ENCODE assay signal across 1 cellular context in genomic region chr5:133993563-133993962, GRCh38.
TF ChIP-seq lines count a peak whose summit lies in the region.

No MANE protein-coding gene starts in this region.

TF ChIP-seq in SK-N-SH, 30 proteins besides CTCF, POLR2A, EP300 and RAD21 (continued from another document):
- TF ChIP-seq ZBTB33 (IDR thresholded peaks at IDR 0.05; ENCODE audit: borderline replicate concordance, low read depth) (no peak), RXRA (IDR thresholded peaks at IDR 0.05; ENCODE audit: borderline replicate concordance, low read depth) (no peak), ELF1 (IDR thresholded peaks at IDR 0.05) (no peak), TEAD4 (IDR thresholded peaks at IDR 0.05; ENCODE audit: borderline replicate concordance, insufficient read depth) (no peak), TAF1 (IDR thresholded peaks at IDR 0.05; ENCODE audit: borderline replicate concordance, low read depth, low read length) (no peak), GABPA (IDR thresholded peaks at IDR 0.05; ENCODE audit: low read depth) (no peak), EZH2phosphoT487 (IDR thresholded peaks at IDR 0.05; ENCODE audit: borderline replicate concordance, low read depth) (no peak), FOSL2 (IDR thresholded peaks at IDR 0.05; ENCODE audit: borderline replicate concordance, low read depth) (no peak), USF2 (IDR thresholded peaks at IDR 0.05; ENCODE audit: borderline replicate concordance, low read depth, low read length) (no peak), MEF2A (IDR thresholded peaks at IDR 0.05; ENCODE audit: borderline replicate concordance, low read depth) (no peak), SIN3A (IDR thresholded peaks at IDR 0.05; ENCODE audit: borderline replicate concordance, low read depth, low read length) (no peak), YY1 (IDR thresholded peaks at IDR 0.05; ENCODE audit: low read depth) (no peak)
